10 cellular contexts compared by ENCODE assay signal in genomic region chr10:22992621-22993020, GRCh38.
"Had no signal": no experiment of that assay in that cellular context is flagged by ENCODE, and none has a peak within 500 bp of the region (broad histone marks: within the 10 kb centered on the region; RNA-seq: fewer than 3 reads in every experiment).

No MANE protein-coding gene starts in this region.

- H3K9me3 ChIP-seq: gastroesophageal sphincter, heart right ventricle, psoas muscle, thoracic aorta had no signal

- H3K4me3 ChIP-seq: cardiac muscle cell, gastroesophageal sphincter, heart right ventricle, lung, psoas muscle, thoracic aorta had no signal

- DNase-seq: activated gamma-delta T cell, erythroblast, heart right ventricle, midbrain, psoas muscle had no signal

- H3K27me3 ChIP-seq: cardiac muscle cell, gastroesophageal sphincter had no signal

- H3K27ac ChIP-seq: cardiac muscle cell, gastroesophageal sphincter, heart right ventricle, psoas muscle, thoracic aorta had no signal

- ATAC-seq: gastroesophageal sphincter, heart right ventricle, psoas muscle, sciatic nerve had no signal

- H3K4me1 ChIP-seq: psoas muscle had no signal

- H3K36me3 ChIP-seq: cardiac muscle cell, gastroesophageal sphincter, heart right ventricle, thoracic aorta had no signal
